Comparison of ENCODE assay signal across 1 cellular context in the genomic region with DNA sequence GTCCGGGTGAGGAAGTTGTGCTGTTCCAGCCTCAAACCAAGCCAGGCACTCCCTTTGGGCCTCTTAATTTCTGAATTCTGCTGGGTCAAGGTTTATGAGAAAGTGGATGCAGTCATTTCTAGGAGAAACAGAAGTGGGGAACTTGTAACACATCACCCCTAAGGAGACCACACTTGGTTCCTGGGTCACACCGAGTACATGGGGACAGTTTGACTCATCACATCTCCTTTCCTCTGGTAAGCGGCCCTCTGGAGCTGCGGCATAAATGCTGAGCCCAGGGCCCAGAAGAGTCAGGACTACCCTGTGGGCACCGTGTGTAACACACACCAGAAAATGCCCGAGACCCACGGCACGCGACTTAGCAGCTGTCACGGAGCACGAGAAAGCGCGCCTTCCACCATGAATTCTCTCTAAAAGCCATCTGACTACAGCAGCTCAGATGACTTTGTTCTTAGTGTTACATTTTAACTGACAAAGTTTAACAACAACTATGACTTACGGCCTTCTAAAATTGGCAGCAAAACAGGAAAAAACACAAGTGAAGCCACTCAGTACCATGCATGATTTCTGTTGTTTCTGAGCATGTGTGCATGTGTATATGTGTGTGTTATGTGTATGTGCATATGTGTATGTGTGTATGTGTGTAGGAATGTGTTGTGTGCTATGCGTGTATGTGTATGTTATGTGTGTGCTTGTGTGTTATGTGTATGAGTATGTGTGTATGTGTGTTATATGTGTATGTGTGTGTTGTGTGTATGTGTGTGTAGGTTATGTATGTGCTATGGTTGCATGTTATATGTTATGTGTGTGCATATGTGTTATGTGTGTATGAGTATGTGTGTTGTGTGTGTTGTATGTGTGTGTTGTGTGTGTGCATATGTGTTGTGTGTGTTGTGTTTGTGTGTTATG.
TF ChIP-seq lines count a peak whose summit lies in the region.

No MANE protein-coding gene starts in this region.

TF ChIP-seq in GM12878, 131 proteins besides CTCF, POLR2A, EP300 and RAD21 (continued from another document and continues in another):
- TF ChIP-seq, protein P1, sequence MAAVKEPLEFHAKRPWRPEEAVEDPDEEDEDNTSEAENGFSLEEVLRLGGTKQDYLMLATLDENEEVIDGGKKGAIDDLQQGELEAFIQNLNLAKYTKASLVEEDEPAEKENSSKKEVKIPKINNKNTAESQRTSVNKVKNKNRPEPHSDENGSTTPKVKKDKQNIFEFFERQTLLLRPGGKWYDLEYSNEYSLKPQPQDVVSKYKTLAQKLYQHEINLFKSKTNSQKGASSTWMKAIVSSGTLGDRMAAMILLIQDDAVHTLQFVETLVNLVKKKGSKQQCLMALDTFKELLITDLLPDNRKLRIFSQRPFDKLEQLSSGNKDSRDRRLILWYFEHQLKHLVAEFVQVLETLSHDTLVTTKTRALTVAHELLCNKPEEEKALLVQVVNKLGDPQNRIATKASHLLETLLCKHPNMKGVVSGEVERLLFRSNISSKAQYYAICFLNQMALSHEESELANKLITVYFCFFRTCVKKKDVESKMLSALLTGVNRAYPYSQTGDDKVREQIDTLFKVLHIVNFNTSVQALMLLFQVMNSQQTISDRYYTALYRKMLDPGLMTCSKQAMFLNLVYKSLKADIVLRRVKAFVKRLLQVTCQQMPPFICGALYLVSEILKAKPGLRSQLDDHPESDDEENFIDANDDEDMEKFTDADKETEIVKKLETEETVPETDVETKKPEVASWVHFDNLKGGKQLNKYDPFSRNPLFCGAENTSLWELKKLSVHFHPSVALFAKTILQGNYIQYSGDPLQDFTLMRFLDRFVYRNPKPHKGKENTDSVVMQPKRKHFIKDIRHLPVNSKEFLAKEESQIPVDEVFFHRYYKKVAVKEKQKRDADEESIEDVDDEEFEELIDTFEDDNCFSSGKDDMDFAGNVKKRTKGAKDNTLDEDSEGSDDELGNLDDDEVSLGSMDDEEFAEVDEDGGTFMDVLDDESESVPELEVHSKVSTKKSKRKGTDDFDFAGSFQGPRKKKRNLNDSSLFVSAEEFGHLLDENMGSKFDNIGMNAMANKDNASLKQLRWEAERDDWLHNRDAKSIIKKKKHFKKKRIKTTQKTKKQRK (IDR thresholded peaks at IDR 0.05; ENCODE audit: low read depth, low read length): no peak
- TF ChIP-seq IKZF1 (conservative IDR thresholded peaks at IDR 0.05) (peak; percentile 99), CHD4 (IDR thresholded peaks at IDR 0.05) (no peak), BACH1 (IDR thresholded peaks at IDR 0.05; ENCODE audit: borderline replicate concordance) (peak; percentile 89), GABPA (IDR thresholded peaks at IDR 0.05; ENCODE audit: low read depth) (no peak), SRF (IDR thresholded peaks at IDR 0.05; ENCODE audit: low read depth in 2 of 2, low read length in 2 of 2) (peak in 1 of 2 experiments; percentile 49; a peak in 1 of 4 replicates), ZBED1 (IDR thresholded peaks at IDR 0.05; ENCODE audit: borderline replicate concordance) (peak; percentile 96; the same call in 1 of the 2 replicates), MEF2B (IDR thresholded peaks at IDR 0.05; ENCODE audit: partially characterized antibody, poor library complexity, severe bottlenecking) (peak; percentile 88), SMAD1 (IDR thresholded peaks at IDR 0.05; ENCODE audit: low read depth, partially characterized antibody) (peak; percentile 54), KDM1A (IDR thresholded peaks at IDR 0.05; ENCODE audit: borderline replicate concordance) (no peak), ZZZ3 (IDR thresholded peaks at IDR 0.05; ENCODE audit: control insufficient read depth, insufficient read length, low read depth) (no peak), CBFB (IDR thresholded peaks at IDR 0.05; ENCODE audit: low read depth) (peak; percentile 84), KAT2A (conservative IDR thresholded peaks at IDR 0.05; ENCODE audit: control insufficient read depth, low read depth, low read length) (no peak), ETV6 (conservative IDR thresholded peaks at IDR 0.05 in 1 of 2, IDR thresholded peaks at IDR 0.05 in 1 of 2; ENCODE audit: borderline replicate concordance in 1 of 2, low read depth in 1 of 2) (peak in 1 of 2 experiments; percentile 95; a peak in 2 of 4 replicates), ESRRA (IDR thresholded peaks at IDR 0.05; ENCODE audit: low read length) (no peak), MYC (IDR thresholded peaks at IDR 0.05; ENCODE audit: insufficient read depth, insufficient read length, insufficient replicate concordance, low read length, severe bottlenecking) (no peak), HDAC6 (IDR thresholded peaks at IDR 0.05; ENCODE audit: unreplicated experiment) (no peak), NR2C2 (IDR thresholded peaks at IDR 0.05; ENCODE audit: borderline replicate concordance, control insufficient read depth, insufficient read length, low read depth) (no peak), POU2F2 (IDR thresholded peaks at IDR 0.05; ENCODE audit: borderline replicate concordance, low read depth, low read length) (peak; percentile 95), POLR2AphosphoS5 (IDR thresholded peaks at IDR 0.05; ENCODE audit: low read length) (peak; percentile 61)
- TF ChIP-seq, protein P2, sequence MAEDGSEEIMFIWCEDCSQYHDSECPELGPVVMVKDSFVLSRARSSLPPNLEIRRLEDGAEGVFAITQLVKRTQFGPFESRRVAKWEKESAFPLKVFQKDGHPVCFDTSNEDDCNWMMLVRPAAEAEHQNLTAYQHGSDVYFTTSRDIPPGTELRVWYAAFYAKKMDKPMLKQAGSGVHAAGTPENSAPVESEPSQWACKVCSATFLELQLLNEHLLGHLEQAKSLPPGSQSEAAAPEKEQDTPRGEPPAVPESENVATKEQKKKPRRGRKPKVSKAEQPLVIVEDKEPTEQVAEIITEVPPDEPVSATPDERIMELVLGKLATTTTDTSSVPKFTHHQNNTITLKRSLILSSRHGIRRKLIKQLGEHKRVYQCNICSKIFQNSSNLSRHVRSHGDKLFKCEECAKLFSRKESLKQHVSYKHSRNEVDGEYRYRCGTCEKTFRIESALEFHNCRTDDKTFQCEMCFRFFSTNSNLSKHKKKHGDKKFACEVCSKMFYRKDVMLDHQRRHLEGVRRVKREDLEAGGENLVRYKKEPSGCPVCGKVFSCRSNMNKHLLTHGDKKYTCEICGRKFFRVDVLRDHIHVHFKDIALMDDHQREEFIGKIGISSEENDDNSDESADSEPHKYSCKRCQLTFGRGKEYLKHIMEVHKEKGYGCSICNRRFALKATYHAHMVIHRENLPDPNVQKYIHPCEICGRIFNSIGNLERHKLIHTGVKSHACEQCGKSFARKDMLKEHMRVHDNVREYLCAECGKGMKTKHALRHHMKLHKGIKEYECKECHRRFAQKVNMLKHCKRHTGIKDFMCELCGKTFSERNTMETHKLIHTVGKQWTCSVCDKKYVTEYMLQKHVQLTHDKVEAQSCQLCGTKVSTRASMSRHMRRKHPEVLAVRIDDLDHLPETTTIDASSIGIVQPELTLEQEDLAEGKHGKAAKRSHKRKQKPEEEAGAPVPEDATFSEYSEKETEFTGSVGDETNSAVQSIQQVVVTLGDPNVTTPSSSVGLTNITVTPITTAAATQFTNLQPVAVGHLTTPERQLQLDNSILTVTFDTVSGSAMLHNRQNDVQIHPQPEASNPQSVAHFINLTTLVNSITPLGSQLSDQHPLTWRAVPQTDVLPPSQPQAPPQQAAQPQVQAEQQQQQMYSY (CRISPR knock-in tag; IDR thresholded peaks at IDR 0.05): no peak
- TF ChIP-seq, protein P3, sequence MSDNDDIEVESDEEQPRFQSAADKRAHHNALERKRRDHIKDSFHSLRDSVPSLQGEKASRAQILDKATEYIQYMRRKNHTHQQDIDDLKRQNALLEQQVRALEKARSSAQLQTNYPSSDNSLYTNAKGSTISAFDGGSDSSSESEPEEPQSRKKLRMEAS (IDR thresholded peaks at IDR 0.05; ENCODE audit: low read depth, low read length): peak; percentile 72
- TF ChIP-seq, protein P4, sequence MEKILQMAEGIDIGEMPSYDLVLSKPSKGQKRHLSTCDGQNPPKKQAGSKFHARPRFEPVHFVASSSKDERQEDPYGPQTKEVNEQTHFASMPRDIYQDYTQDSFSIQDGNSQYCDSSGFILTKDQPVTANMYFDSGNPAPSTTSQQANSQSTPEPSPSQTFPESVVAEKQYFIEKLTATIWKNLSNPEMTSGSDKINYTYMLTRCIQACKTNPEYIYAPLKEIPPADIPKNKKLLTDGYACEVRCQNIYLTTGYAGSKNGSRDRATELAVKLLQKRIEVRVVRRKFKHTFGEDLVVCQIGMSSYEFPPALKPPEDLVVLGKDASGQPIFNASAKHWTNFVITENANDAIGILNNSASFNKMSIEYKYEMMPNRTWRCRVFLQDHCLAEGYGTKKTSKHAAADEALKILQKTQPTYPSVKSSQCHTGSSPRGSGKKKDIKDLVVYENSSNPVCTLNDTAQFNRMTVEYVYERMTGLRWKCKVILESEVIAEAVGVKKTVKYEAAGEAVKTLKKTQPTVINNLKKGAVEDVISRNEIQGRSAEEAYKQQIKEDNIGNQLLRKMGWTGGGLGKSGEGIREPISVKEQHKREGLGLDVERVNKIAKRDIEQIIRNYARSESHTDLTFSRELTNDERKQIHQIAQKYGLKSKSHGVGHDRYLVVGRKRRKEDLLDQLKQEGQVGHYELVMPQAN (conservative IDR thresholded peaks at IDR 0.05): peak; percentile 64
- TF ChIP-seq, protein P5, sequence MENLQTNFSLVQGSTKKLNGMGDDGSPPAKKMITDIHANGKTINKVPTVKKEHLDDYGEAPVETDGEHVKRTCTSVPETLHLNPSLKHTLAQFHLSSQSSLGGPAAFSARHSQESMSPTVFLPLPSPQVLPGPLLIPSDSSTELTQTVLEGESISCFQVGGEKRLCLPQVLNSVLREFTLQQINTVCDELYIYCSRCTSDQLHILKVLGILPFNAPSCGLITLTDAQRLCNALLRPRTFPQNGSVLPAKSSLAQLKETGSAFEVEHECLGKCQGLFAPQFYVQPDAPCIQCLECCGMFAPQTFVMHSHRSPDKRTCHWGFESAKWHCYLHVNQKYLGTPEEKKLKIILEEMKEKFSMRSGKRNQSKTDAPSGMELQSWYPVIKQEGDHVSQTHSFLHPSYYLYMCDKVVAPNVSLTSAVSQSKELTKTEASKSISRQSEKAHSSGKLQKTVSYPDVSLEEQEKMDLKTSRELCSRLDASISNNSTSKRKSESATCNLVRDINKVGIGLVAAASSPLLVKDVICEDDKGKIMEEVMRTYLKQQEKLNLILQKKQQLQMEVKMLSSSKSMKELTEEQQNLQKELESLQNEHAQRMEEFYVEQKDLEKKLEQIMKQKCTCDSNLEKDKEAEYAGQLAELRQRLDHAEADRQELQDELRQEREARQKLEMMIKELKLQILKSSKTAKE (IDR thresholded peaks at IDR 0.05; ENCODE audit: low read depth, poor library complexity, severe bottlenecking): peak; percentile 96
- TF ChIP-seq, protein P6, sequence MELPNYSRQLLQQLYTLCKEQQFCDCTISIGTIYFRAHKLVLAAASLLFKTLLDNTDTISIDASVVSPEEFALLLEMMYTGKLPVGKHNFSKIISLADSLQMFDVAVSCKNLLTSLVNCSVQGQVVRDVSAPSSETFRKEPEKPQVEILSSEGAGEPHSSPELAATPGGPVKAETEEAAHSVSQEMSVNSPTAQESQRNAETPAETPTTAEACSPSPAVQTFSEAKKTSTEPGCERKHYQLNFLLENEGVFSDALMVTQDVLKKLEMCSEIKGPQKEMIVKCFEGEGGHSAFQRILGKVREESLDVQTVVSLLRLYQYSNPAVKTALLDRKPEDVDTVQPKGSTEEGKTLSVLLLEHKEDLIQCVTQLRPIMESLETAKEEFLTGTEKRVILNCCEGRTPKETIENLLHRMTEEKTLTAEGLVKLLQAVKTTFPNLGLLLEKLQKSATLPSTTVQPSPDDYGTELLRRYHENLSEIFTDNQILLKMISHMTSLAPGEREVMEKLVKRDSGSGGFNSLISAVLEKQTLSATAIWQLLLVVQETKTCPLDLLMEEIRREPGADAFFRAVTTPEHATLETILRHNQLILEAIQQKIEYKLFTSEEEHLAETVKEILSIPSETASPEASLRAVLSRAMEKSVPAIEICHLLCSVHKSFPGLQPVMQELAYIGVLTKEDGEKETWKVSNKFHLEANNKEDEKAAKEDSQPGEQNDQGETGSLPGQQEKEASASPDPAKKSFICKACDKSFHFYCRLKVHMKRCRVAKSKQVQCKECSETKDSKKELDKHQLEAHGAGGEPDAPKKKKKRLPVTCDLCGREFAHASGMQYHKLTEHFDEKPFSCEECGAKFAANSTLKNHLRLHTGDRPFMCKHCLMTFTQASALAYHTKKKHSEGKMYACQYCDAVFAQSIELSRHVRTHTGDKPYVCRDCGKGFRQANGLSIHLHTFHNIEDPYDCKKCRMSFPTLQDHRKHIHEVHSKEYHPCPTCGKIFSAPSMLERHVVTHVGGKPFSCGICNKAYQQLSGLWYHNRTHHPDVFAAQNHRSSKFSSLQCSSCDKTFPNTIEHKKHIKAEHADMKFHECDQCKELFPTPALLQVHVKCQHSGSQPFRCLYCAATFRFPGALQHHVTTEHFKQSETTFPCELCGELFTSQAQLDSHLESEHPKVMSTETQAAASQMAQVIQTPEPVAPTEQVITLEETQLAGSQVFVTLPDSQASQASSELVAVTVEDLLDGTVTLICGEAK (IDR thresholded peaks at IDR 0.05; ENCODE audit: borderline replicate concordance): peak; percentile 27; the same call in 1 of the 2 replicates
- TF ChIP-seq, protein P7, sequence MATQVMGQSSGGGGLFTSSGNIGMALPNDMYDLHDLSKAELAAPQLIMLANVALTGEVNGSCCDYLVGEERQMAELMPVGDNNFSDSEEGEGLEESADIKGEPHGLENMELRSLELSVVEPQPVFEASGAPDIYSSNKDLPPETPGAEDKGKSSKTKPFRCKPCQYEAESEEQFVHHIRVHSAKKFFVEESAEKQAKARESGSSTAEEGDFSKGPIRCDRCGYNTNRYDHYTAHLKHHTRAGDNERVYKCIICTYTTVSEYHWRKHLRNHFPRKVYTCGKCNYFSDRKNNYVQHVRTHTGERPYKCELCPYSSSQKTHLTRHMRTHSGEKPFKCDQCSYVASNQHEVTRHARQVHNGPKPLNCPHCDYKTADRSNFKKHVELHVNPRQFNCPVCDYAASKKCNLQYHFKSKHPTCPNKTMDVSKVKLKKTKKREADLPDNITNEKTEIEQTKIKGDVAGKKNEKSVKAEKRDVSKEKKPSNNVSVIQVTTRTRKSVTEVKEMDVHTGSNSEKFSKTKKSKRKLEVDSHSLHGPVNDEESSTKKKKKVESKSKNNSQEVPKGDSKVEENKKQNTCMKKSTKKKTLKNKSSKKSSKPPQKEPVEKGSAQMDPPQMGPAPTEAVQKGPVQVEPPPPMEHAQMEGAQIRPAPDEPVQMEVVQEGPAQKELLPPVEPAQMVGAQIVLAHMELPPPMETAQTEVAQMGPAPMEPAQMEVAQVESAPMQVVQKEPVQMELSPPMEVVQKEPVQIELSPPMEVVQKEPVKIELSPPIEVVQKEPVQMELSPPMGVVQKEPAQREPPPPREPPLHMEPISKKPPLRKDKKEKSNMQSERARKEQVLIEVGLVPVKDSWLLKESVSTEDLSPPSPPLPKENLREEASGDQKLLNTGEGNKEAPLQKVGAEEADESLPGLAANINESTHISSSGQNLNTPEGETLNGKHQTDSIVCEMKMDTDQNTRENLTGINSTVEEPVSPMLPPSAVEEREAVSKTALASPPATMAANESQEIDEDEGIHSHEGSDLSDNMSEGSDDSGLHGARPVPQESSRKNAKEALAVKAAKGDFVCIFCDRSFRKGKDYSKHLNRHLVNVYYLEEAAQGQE (IDR thresholded peaks at IDR 0.05; ENCODE audit: low read depth, low read length): no peak
